14 cellular contexts compared by ENCODE assay signal in genomic region chr15:66482539-66482938, GRCh38. TPM values are rescaled to one million over a fixed set of nuclear protein-coding genes. Genes with fewer than 3 reads are reported as not detected.
DNase-seq lines count a peak whose midpoint lies in the region; ATAC-seq and TF ChIP-seq lines count a peak whose summit lies in the region.
"Had no signal": no experiment of that assay in that cellular context is flagged by ENCODE, and none has a peak within 500 bp of the region (broad histone marks: within the 10 kb centered on the region; RNA-seq: fewer than 3 reads in every experiment).

No MANE protein-coding gene starts in this region.

- TF ChIP-seq CTCF in MCF 10A (IDR thresholded peaks at IDR 0.05; ENCODE audit: unreplicated experiment) (no peak), mammary epithelial cell (conservative IDR thresholded peaks at IDR 0.05 in 1 of 2, IDR thresholded peaks at IDR 0.05 in 1 of 2; ENCODE audit: extremely low read depth in 1 of 2, insufficient read depth in 1 of 2, low read depth in 1 of 2, low read length in 2 of 2) (no peak), left lung (IDR thresholded peaks at IDR 0.05) (no peak)

- peaks cover 39% of the 10 kb centered on the region for H3K79me2 ChIP-seq in mammary epithelial cell (ENCODE audit: insufficient read depth, low read length)

- H3K27ac Mint-ChIP-seq in MCF 10A (ENCODE audit: low read depth, unreplicated experiment): peak overlapping the region; percentile 1
- H3K27ac Mint-ChIP-seq: activated CD4-positive, alpha-beta memory T cell treated with anti-CD3 and anti-CD28 coated beads, Interleukin-2, amount 10 ng/mL, durations not matched to agents 7 days and 5 days had no signal

- no peaks in the 10 kb centered on the region for H3K27me3 ChIP-seq in mammary epithelial cell (ENCODE audit: insufficient read depth, low read length)
- no peaks in the 10 kb centered on the region for H3K27me3 ChIP-seq in SJCRH30
- no peaks in the 10 kb centered on the region for H3K27me3 ChIP-seq in left lung
- no peaks in the 10 kb centered on the region for H3K27me3 ChIP-seq in subcutaneous abdominal adipose tissue (ENCODE audit: control insufficient read depth in 5 of 5, insufficient read depth in 4 of 5, low read length in 5 of 5)
- H3K27me3 ChIP-seq: colonic mucosa had no signal

- H3K36me3 ChIP-seq in mammary epithelial cell (ENCODE audit: insufficient read depth, low read length): peaks cover 21% of the 10 kb centered on the region
- H3K36me3 ChIP-seq in SJCRH30: peaks cover 33% of the 10 kb centered on the region
- H3K36me3 ChIP-seq in left lung: peaks cover 0 to 54% of the 10 kb centered on the region in 2 donors
- peaks cover 2 to 60% (median 41%) of the 10 kb centered on the region in 5 donors for H3K36me3 ChIP-seq in subcutaneous abdominal adipose tissue (ENCODE audit: control insufficient read depth in 5 of 5, insufficient read depth in 5 of 5, low read length in 5 of 5)
- H3K36me3 ChIP-seq: colonic mucosa had no signal

- in situ Hi-C loops in mammary epithelial cell (cut with MboI; ENCODE audit: low sequenced_read_pairs in 2 of 2): loop anchor here in 1 of 2 donors (10.0 kb wide), 1 partner anchor 128 kb away; the partner anchor contains the start of gene TIPIN

- DNase-seq in MCF 10A (ENCODE audit: unreplicated experiment) (no peak), mammary epithelial cell (no peak), SJCRH30 (no peak), left lung (no peak), mucosa of gallbladder (ENCODE audit: low spot score) (no peak)
- DNase-seq: activated CD4-positive, alpha-beta memory T cell treated with anti-CD3 and anti-CD28 coated beads, Interleukin-2, amount 10 ng/mL, durations not matched to agents 7 days and 5 days; colonic mucosa; GOT3; NCI-H1694; NCI-H524 treated with DMSO at 0.1 percent for 48 hours had no signal

- no peaks in the 10 kb centered on the region for H3K9me3 Mint-ChIP-seq in MCF 10A (ENCODE audit: unreplicated experiment)
- H3K9me3 Mint-ChIP-seq: activated CD4-positive, alpha-beta memory T cell treated with anti-CD3 and anti-CD28 coated beads, Interleukin-2, amount 10 ng/mL, durations not matched to agents 7 days and 5 days had no signal

- H3K4me1 Mint-ChIP-seq in MCF 10A (ENCODE audit: insufficient read depth, unreplicated experiment): peaks cover 35% of the 10 kb centered on the region
- H3K4me1 Mint-ChIP-seq: activated CD4-positive, alpha-beta memory T cell treated with anti-CD3 and anti-CD28 coated beads, Interleukin-2, amount 10 ng/mL, durations not matched to agents 7 days and 5 days had no signal

- H3K9ac ChIP-seq in mammary epithelial cell (ENCODE audit: insufficient read depth, low read length): no peak overlapping the region
- no peak overlapping the region for H3K9ac ChIP-seq in subcutaneous abdominal adipose tissue (ENCODE audit: low read length in 5 of 5)

- no peak overlapping the region for H2AFZ ChIP-seq in mammary epithelial cell (ENCODE audit: low read depth, low read length)

- H3K27ac ChIP-seq in mammary epithelial cell (ENCODE audit: insufficient read depth, low read depth, low read length) (no peak overlapping the region), SJCRH30 (peak overlapping the region; percentile 7), left lung (peak overlapping the region in 1 of 2 donors; percentile 37), subcutaneous abdominal adipose tissue (ENCODE audit: low read depth, low read length) (peak overlapping the region; percentile 73)
- H3K27ac ChIP-seq: colonic mucosa, SK-N-MC had no signal

- POLR2A ChIA-PET in MCF 10A (lab: Yijun Ruan, JAX): interaction anchor here (1.3 kb wide), 1 partner anchor 9 kb away, joined by 3 read pairs; no protein-coding TSS in a partner anchor

- H3K36me3 Mint-ChIP-seq in MCF 10A (ENCODE audit: insufficient read depth, unreplicated experiment): peaks cover 44% of the 10 kb centered on the region

- WGBS in mammary epithelial cell (ENCODE audit: low coverage, missing lambda C conversion rate): 52% methylated on average over 9 of the region's 9 CpGs

- H3K27me3 Mint-ChIP-seq in MCF 10A (ENCODE audit: insufficient read depth, unreplicated experiment): no peaks in the 10 kb centered on the region
- H3K27me3 Mint-ChIP-seq: activated CD4-positive, alpha-beta memory T cell treated with anti-CD3 and anti-CD28 coated beads, Interleukin-2, amount 10 ng/mL, durations not matched to agents 7 days and 5 days had no signal

- BruUV-seq in MCF 10A (replicated peaks; lab: Mats Ljungman, UMichigan): no TSS peak
- no TSS peak for BruUV-seq in mammary epithelial cell (replicated peaks; lab: Mats Ljungman, UMichigan)

- dilution Hi-C loops in mammary epithelial cell (cut with HindIII; ENCODE audit: low sequenced_read_pairs): no loop called here

- CTCF ChIA-PET in MCF 10A (lab: Yijun Ruan, JAX) (interaction anchor here (1.2 kb wide), 1 partner anchor 16 kb away, joined by 4 read pairs; no protein-coding TSS in a partner anchor), mammary epithelial cell (lab: Charles Lee; ENCODE audit: low non-redundant PET) (no interaction called here)

- peaks cover 4% of the 10 kb centered on the region for H4K20me1 ChIP-seq in mammary epithelial cell (ENCODE audit: insufficient read depth, low read length)

- ATAC-seq in left lung (peak; percentile 70), HG03521 (IDR thresholded peaks at IDR 0.05; ENCODE audit: unreplicated experiment) (no peak), GM19397 (IDR thresholded peaks at IDR 0.05; ENCODE audit: unreplicated experiment) (no peak)

- H3K9me3 ChIP-seq in mammary epithelial cell (replicated peaks; ENCODE audit: insufficient read depth, low read length) (no peaks in the 10 kb centered on the region), SJCRH30 (replicated peaks) (no peaks in the 10 kb centered on the region), left lung (no peaks in the 10 kb centered on the region), subcutaneous abdominal adipose tissue (ENCODE audit: control insufficient read depth in 5 of 5, low read length in 5 of 5) (no peaks in the 10 kb centered on the region)
- H3K9me3 ChIP-seq: colonic mucosa had no signal

- intact Hi-C loops in MCF 10A (cut with micrococcal nuclease) (no loop called here), mammary epithelial cell (cut with micrococcal nuclease) (loop anchor here (5.0 kb wide), 1 partner anchor 125 kb away; the partner anchor contains the start of gene TIPIN), left lung (cut with DNase I) (no loop called here)

- no peak overlapping the region for H3K4me3 Mint-ChIP-seq in MCF 10A (ENCODE audit: unreplicated experiment)
- H3K4me3 Mint-ChIP-seq: activated CD4-positive, alpha-beta memory T cell treated with anti-CD3 and anti-CD28 coated beads, Interleukin-2, amount 10 ng/mL, durations not matched to agents 7 days and 5 days had no signal

- H3K4me1 ChIP-seq in mammary epithelial cell (ENCODE audit: insufficient read depth, low read length) (peaks cover 33% of the 10 kb centered on the region), SJCRH30 (peaks cover 23% of the 10 kb centered on the region), left lung (peaks cover 0 to 24% of the 10 kb centered on the region in 2 donors), subcutaneous abdominal adipose tissue (ENCODE audit: control insufficient read depth in 5 of 5, insufficient read depth in 5 of 5, low read length in 5 of 5) (peaks cover 0 to 20% (median 3%) of the 10 kb centered on the region in 5 donors)
- H3K4me1 ChIP-seq: colonic mucosa had no signal

- no peak overlapping the region for H3K4me3 ChIP-seq in mammary epithelial cell (replicated peaks in 1 of 3; ENCODE audit: insufficient read depth in 1 of 3, low read depth in 2 of 3, low read length in 3 of 3)
- no peak overlapping the region for H3K4me3 ChIP-seq in SJCRH30
- no peak overlapping the region for H3K4me3 ChIP-seq in left lung
- H3K4me3 ChIP-seq in subcutaneous abdominal adipose tissue (ENCODE audit: low read depth in 1 of 5, low read length in 5 of 5): no peak overlapping the region
- H3K4me3 ChIP-seq: colonic mucosa, SK-N-MC had no signal

- no peak overlapping the region for H3K4me2 ChIP-seq in mammary epithelial cell (ENCODE audit: insufficient read depth, low read depth, low read length)

RNA-seq across cellular contexts. Expression of gene SNAPC5, which starts 15.0 kb away (rescaled TPM):
- total RNA-seq in MCF 10A (2022) (22.9 and 24.6 TPM in 2 replicates), mammary epithelial cell (10 to 100 TPM; 11.2 to 21.3 TPM), left lung (10 to 100 TPM; 17.9 to 19.4 TPM), mucosa of gallbladder (22.2 TPM)
- polyA plus RNA-seq in mammary epithelial cell: 25.4 TPM
- 1.4 TPM for polyA minus RNA-seq in mammary epithelial cell
- 14.6 and 17.1 TPM in 2 replicates for total RNA-seq in SJCRH30 (2014; rRNA removed; shearing (Covaris generic))

RNA-seq across cellular contexts. Expression of gene RPL4, which starts 22.1 kb away (rescaled TPM):
- 5,336 and 5,631 TPM in 2 replicates for total RNA-seq in MCF 10A (2022)
- 1,000 to 10,000 TPM; 2,956 to 3,547 TPM for total RNA-seq in mammary epithelial cell
- polyA plus RNA-seq in mammary epithelial cell: 4,438 TPM
- 3,877 TPM for polyA minus RNA-seq in mammary epithelial cell
- 6,637 and 6,933 TPM in 2 replicates for total RNA-seq in SJCRH30 (2014; rRNA removed; shearing (Covaris generic))
- total RNA-seq in left lung: 1,000 to 10,000 TPM; 1,719 to 1,750 TPM
- 1,437 TPM for total RNA-seq in mucosa of gallbladder

RNA-seq across cellular contexts. Expression of gene ZWILCH, which starts 22.6 kb away (rescaled TPM):
- total RNA-seq in MCF 10A (2022) (20.8 and 27.4 TPM in 2 replicates), mammary epithelial cell (10 to 100 TPM in 1 of 2 donors, 1 to 10 TPM in 1; 8.5 to 26.9 TPM), left lung (10 to 100 TPM in 1 of 2 donors, 1 to 10 TPM in 1; 8.6 to 13.6 TPM), mucosa of gallbladder (5.3 TPM)
- 24.3 TPM for polyA plus RNA-seq in mammary epithelial cell
- polyA minus RNA-seq in mammary epithelial cell: 22.9 TPM
- 53.4 and 61.8 TPM in 2 replicates for total RNA-seq in SJCRH30 (2014; rRNA removed; shearing (Covaris generic))
